In the genomic region with DNA sequence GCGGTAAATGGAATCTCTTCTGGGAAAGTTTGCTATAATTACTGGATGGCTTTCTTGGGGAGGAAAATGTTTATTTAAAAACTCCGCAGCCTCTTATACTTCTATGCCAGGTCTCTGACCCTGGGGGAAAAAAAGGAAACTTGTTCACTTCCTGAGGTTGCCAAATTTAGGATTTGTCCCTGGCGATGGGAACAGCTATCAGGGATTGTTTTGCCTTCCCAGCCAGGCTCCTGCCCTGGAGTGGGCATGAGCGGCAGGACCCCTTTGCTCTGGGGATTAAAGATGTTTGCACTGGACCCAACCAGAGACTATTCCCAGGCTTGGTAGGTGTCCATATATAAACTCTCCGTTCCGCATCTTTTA, we compare ENCODE assay signal across 20 cellular contexts.
A peak's percentile ranks its signal among the peaks of the same experiment; 100 is the strongest.
DNase-seq lines count a peak whose midpoint lies in the region; ATAC-seq and TF ChIP-seq lines count a peak whose summit lies in the region.
"Had no signal": no experiment of that assay in that cellular context is flagged by ENCODE, and none has a peak within 500 bp of the region (broad histone marks: within the 10 kb centered on the region; RNA-seq: fewer than 3 reads in every experiment).

No MANE protein-coding gene starts in this region.

- H3K27ac ChIP-seq in cingulate gyrus (ENCODE audit: low read depth, low read length) (peak overlapping the region; percentile 41), left ventricle myocardium inferior (replicated peaks) (peak overlapping the region; percentile 75), spleen (peak overlapping the region in 7 of 8 donors; percentile 32 to 75 (median 67)), uterus (peak overlapping the region; percentile 70 to 71), sigmoid colon (peak overlapping the region in 2 of 4 donors; percentile 33 to 58)
- H3K27ac ChIP-seq: foreskin keratinocyte, pancreas had no signal

- H3K4me1 ChIP-seq in left ventricle myocardium inferior = peaks cover 88% of the 10 kb centered on the region
- H3K4me1 ChIP-seq in spleen = peaks cover 0 to 53% (median 18%) of the 10 kb centered on the region in 6 donors
- no peaks in the 10 kb centered on the region for H3K4me1 ChIP-seq in uterus
- no peaks in the 10 kb centered on the region for H3K4me1 ChIP-seq in sigmoid colon
- H3K4me1 ChIP-seq: foreskin keratinocyte, pancreas had no signal

- intact Hi-C loops in left ventricle myocardium inferior (cut with micrococcal nuclease) (no loop called here), spleen (cut with DNase I; ENCODE audit: low total_unique reads) (no loop called here), uterus (cut with DNase I; ENCODE audit: low total_unique reads) (no loop called here), sigmoid colon (cut with DNase I) (no loop called here)

- DNase-seq in left ventricle myocardium inferior (no peak), spleen (no peak), uterus (no peak), MV-4-11 (lab: John Stamatoyannopoulos, UW) (no peak), sigmoid colon (no peak)
- DNase-seq: activated CD4-positive, alpha-beta T cell treated with anti-CD3 and anti-CD28 coated beads for 4 hours; activated CD8-positive, alpha-beta memory T cell treated with anti-CD3 and anti-CD28 coated beads, Interleukin-2, amount 10 ng/mL, durations not matched to agents 7 days and 5 days; activated naive CD8-positive, alpha-beta T cell treated with anti-CD3 and anti-CD28 coated beads for 36 hours; CD4-positive, alpha-beta T cell; dermis blood vessel endothelial cell; foreskin keratinocyte; kidney glomerular epithelial cell; NCI-H226; pancreas; SIG-M5; stimulated activated CD4-positive, alpha-beta T cell treated with anti-CD3 and anti-CD28 coated beads, Interleukin-4, amount 100 ng/mL, for 1 hour; stimulated activated naive CD8-positive, alpha-beta T cell treated with anti-CD3 and anti-CD28 coated beads, Interleukin-15, Interleukin-2, amounts not matched to agents 100 U/mL and 50 U/mL, for 24 hours had no signal

- TF ChIP-seq POLR2A in spleen (IDR thresholded peaks at IDR 0.05) (no peak), uterus (IDR thresholded peaks at IDR 0.05) (no peak), GM18505 (IDR thresholded peaks at IDR 0.05; ENCODE audit: borderline replicate concordance, extremely low read depth, insufficient read depth, insufficient read length) (no peak), sigmoid colon (IDR thresholded peaks at IDR 0.05) (no peak)

- H3K9me3 ChIP-seq in left ventricle myocardium inferior (replicated peaks) = no peaks in the 10 kb centered on the region
- H3K9me3 ChIP-seq in spleen = no peaks in the 10 kb centered on the region
- no peaks in the 10 kb centered on the region for H3K9me3 ChIP-seq in uterus
- H3K9me3 ChIP-seq in sigmoid colon = no peaks in the 10 kb centered on the region
- H3K9me3 ChIP-seq: pancreas had no signal

- WGBS in spleen, 5 donors = 50 to 76% (median 60%) methylated on average over 6 of the region's 6 CpGs
- 74 to 85% methylated on average over 6 of the region's 6 CpGs for WGBS in sigmoid colon, 2 donors

- H3K36me3 ChIP-seq in left ventricle myocardium inferior = no peaks in the 10 kb centered on the region
- H3K36me3 ChIP-seq in spleen = no peaks in the 10 kb centered on the region
- H3K36me3 ChIP-seq in uterus = no peaks in the 10 kb centered on the region
- H3K36me3 ChIP-seq in sigmoid colon = no peaks in the 10 kb centered on the region
- H3K36me3 ChIP-seq: pancreas had no signal

- TF ChIP-seq EP300 in sigmoid colon (IDR thresholded peaks at IDR 0.05) = peak in 1 of 4 donors; percentile 2

- no peaks in the 10 kb centered on the region for H3K27me3 ChIP-seq in left ventricle myocardium inferior (ENCODE audit: low read depth)
- no peaks in the 10 kb centered on the region for H3K27me3 ChIP-seq in spleen (replicated peaks in 1 of 7)
- H3K27me3 ChIP-seq in uterus = no peaks in the 10 kb centered on the region
- no peaks in the 10 kb centered on the region for H3K27me3 ChIP-seq in sigmoid colon
- H3K27me3 ChIP-seq: foreskin keratinocyte, pancreas had no signal

- H3K4me3 ChIP-seq in left ventricle myocardium inferior (peak overlapping the region; percentile 10), spleen (no peak overlapping the region), uterus (no peak overlapping the region), sigmoid colon (no peak overlapping the region)
- H3K4me3 ChIP-seq: K562, pancreas had no signal

- ATAC-seq in GM18505 (IDR thresholded peaks at IDR 0.05; ENCODE audit: unreplicated experiment) = no peak
- ATAC-seq: activated CD8-positive, alpha-beta memory T cell treated with anti-CD3 and anti-CD28 coated beads, Interleukin-2, amount 10 ng/mL, durations not matched to agents 7 days and 5 days; foreskin keratinocyte; K562; stimulated activated naive CD8-positive, alpha-beta T cell treated with anti-CD3 and anti-CD28 coated beads, Interleukin-15, Interleukin-2, amounts not matched to agents 100 U/mL and 50 U/mL, for 24 hours had no signal

- TF ChIP-seq CTCF in left ventricle myocardium inferior (IDR thresholded peaks at IDR 0.05; ENCODE audit: borderline replicate concordance) (no peak), spleen (IDR thresholded peaks at IDR 0.05 in 8 of 11, conservative IDR thresholded peaks at IDR 0.05 in 3 of 11) (no peak), uterus (IDR thresholded peaks at IDR 0.05) (no peak), sigmoid colon (IDR thresholded peaks at IDR 0.05) (no peak)
